Comparison of ENCODE assay signal across 1 cellular context in genomic region chr17:13415877-13416416, GRCh38.
TF ChIP-seq lines count a peak whose summit lies in the region.

No MANE protein-coding gene starts in this region.

TF ChIP-seq in K562, 482 proteins besides CTCF, POLR2A, EP300 and RAD21 (continued from another document):
- TF ChIP-seq PATZ1 (CRISPR knock-in tag; IDR thresholded peaks at IDR 0.05; ENCODE audit: borderline replicate concordance) = no peak
- TF ChIP-seq NFIC (IDR thresholded peaks at IDR 0.05) = peak; percentile 96
- peak; percentile 85 for TF ChIP-seq ATF3 (IDR thresholded peaks at IDR 0.05)
- no peak for TF ChIP-seq ATF3 (CRISPR knock-in tag; conservative IDR thresholded peaks at IDR 0.05)
- no peak for TF ChIP-seq SRF (CRISPR knock-in tag; IDR thresholded peaks at IDR 0.05)
- peak; percentile 26; the same call in 1 of the 2 replicates for TF ChIP-seq MGA (IDR thresholded peaks at IDR 0.05)
- TF ChIP-seq GTF2E2 (tag; IDR thresholded peaks at IDR 0.05) = 0 out of 2 replicates have a peak, but pooled peaks have one; percentile 30
- TF ChIP-seq LEF1 (IDR thresholded peaks at IDR 0.05) = peak; percentile 30; the same call in 1 of the 2 replicates
